In genomic region chr1:56506951-56507437, GRCh38 we compare ENCODE assay signal across 19 cellular contexts.
DNase-seq lines count a peak whose midpoint lies in the region; ATAC-seq, FAIRE-seq and TF ChIP-seq lines count a peak whose summit lies in the region.
"Had no signal": no experiment of that assay in that cellular context is flagged by ENCODE, and none has a peak within 500 bp of the region (broad histone marks: within the 10 kb centered on the region; RNA-seq: fewer than 3 reads in every experiment).

No MANE protein-coding gene starts in this region.

- H3K4me3 Mint-ChIP-seq in CD14-positive monocyte (peak overlapping the region in 1 of 2 donors; percentile 22), neural crest cell (peak overlapping the region; percentile 2)

- H3K9me3 ChIP-seq in RWPE2 (ENCODE audit: severe bottlenecking) (no peaks in the 10 kb centered on the region), esophagus squamous epithelium (no peaks in the 10 kb centered on the region)
- H3K9me3 ChIP-seq: mucosa of descending colon had no signal

- H3K27ac Mint-ChIP-seq in CD14-positive monocyte (peak overlapping the region in 6 of 7 donors; percentile 19 to 92 (median 56)), neural crest cell (ENCODE audit: unreplicated experiment) (peak overlapping the region; percentile 1)

- H3K4me3 ChIP-seq in RWPE2 (ENCODE audit: severe bottlenecking) (no peak overlapping the region), esophagus squamous epithelium (no peak overlapping the region)
- H3K4me3 ChIP-seq: mucosa of descending colon had no signal

- H3K36me3 Mint-ChIP-seq in CD14-positive monocyte (peaks cover 5 to 17% of the 10 kb centered on the region in 2 donors), neural crest cell (ENCODE audit: low read depth) (peaks cover 43% of the 10 kb centered on the region)

- peak overlapping the region; percentile 26 for H3K27ac ChIP-seq in RWPE2 (ENCODE audit: poor library complexity, severe bottlenecking)
- H3K27ac ChIP-seq in esophagus squamous epithelium: peak overlapping the region in 3 of 4 donors; percentile 58 to 63 (median 62)

- no peak for FAIRE-seq in urothelium cell line (lab: Jason Lieb, UNC)
- FAIRE-seq: frontal cortex had no signal

- H3K36me3 ChIP-seq in RWPE2 (ENCODE audit: low read depth): no peaks in the 10 kb centered on the region
- peaks cover 0 to 86% (median 4%) of the 10 kb centered on the region in 3 donors for H3K36me3 ChIP-seq in esophagus squamous epithelium

- peaks cover 0 to 5% (median 3%) of the 10 kb centered on the region in 3 donors for H3K27me3 Mint-ChIP-seq in CD14-positive monocyte (ENCODE audit: low read depth in 3 of 3)
- H3K27me3 Mint-ChIP-seq in neural crest cell (ENCODE audit: low read depth): no peaks in the 10 kb centered on the region

- intact Hi-C loops in CD14-positive monocyte (cut with micrococcal nuclease): no loop called here
- intact Hi-C loops in esophagus squamous epithelium (cut with DNase I): no loop called here

- H3K9me3 Mint-ChIP-seq in CD14-positive monocyte (peaks cover 0 to 5% (median 0%) of the 10 kb centered on the region in 7 donors), neural crest cell (peaks cover 3% of the 10 kb centered on the region)

- WGBS in esophagus squamous epithelium, 2 donors: 43 to 67% methylated on average over 1 to 2 of the region's 2 CpGs

- H3K4me1 Mint-ChIP-seq in CD14-positive monocyte (peaks cover 74% of the 10 kb centered on the region), neural crest cell (peaks cover 60% of the 10 kb centered on the region)

- H3K4me1 ChIP-seq in RWPE2 (ENCODE audit: insufficient read depth, poor library complexity, severe bottlenecking): peaks cover 7% of the 10 kb centered on the region
- peaks cover 33 to 73% (median 34%) of the 10 kb centered on the region in 3 donors for H3K4me1 ChIP-seq in esophagus squamous epithelium

- no peak for DNase-seq in CD14-positive monocyte (ENCODE audit: low spot score)
- DNase-seq in RWPE2 (ENCODE audit: low spot score): no peak
- DNase-seq in esophagus squamous epithelium (lab: John Stamatoyannopoulos, UW): no peak
- no peak for DNase-seq in neural crest cell (ENCODE audit: low read depth, low spot score)
- DNase-seq in NCI-H446 (lab: John Stamatoyannopoulos, UW): no peak
- DNase-seq in urothelium cell line (ENCODE audit: low spot score): no peak
- no peak for DNase-seq in T-helper 1 cell
- no peak for DNase-seq in NCI-H2107 treated with DMSO at 0.1 percent for 48 hours (lab: John Stamatoyannopoulos, UW; ENCODE audit: unreplicated experiment)
- DNase-seq: activated CD4-positive, alpha-beta T cell treated with anti-CD3 and anti-CD28 coated beads for 4 hours; activated naive CD4-positive, alpha-beta T cell treated with anti-CD3 and anti-CD28 coated beads, Interleukin-2, amount 50 U/mL, for 16 hours; activated T-cell treated with anti-CD3 and anti-CD28 coated beads for 4 hours; Calu3; effector memory CD4-positive, alpha-beta T cell; GOT3; NCI-H1930; NCI-H774; stimulated activated naive CD4-positive, alpha-beta T cell treated with Interleukin-2 at 50 U/mL for 16 hours had no signal

- TF ChIP-seq POLR2A in esophagus squamous epithelium (IDR thresholded peaks at IDR 0.05): no peak

- no peak for TF ChIP-seq CTCF in CD14-positive monocyte (IDR thresholded peaks at IDR 0.05)
- TF ChIP-seq CTCF in RWPE2 (IDR thresholded peaks at IDR 0.05; ENCODE audit: poor library complexity, severe bottlenecking): no peak
- no peak for TF ChIP-seq CTCF in esophagus squamous epithelium (IDR thresholded peaks at IDR 0.05)
- no peak for TF ChIP-seq CTCF in neural crest cell (conservative IDR thresholded peaks at IDR 0.05)

- H3K27me3 ChIP-seq in RWPE2 (ENCODE audit: insufficient read depth, poor library complexity, severe bottlenecking): no peaks in the 10 kb centered on the region
- H3K27me3 ChIP-seq in esophagus squamous epithelium: no peaks in the 10 kb centered on the region

- peak; percentile 58; the same call in 2 of the 3 replicates for ATAC-seq in RWPE2 (ENCODE audit: low read depth)
